1 cellular context compared by ENCODE assay signal in genomic region chr11:73376168-73376802, GRCh38.
TF ChIP-seq lines count a peak whose summit lies in the region.

TSS of gene RELT (plus strand) at chr11:73376399. CDS start at chr11:73389137, 12,738 bp downstream.

TF ChIP-seq in GM12878, 131 proteins besides CTCF, POLR2A, EP300 and RAD21 (continued from another document):
- TF ChIP-seq ZNF207 (IDR thresholded peaks at IDR 0.05; ENCODE audit: borderline replicate concordance) (peak; percentile 83), YY1 (IDR thresholded peaks at IDR 0.05; ENCODE audit: low read depth, low read length) (peak; percentile 77), SIN3A (IDR thresholded peaks at IDR 0.05; ENCODE audit: low read depth, low read length) (peak; percentile 72; the same call in 1 of the 2 replicates), CREM (IDR thresholded peaks at IDR 0.05; ENCODE audit: low read depth) (peak; percentile 55; the same call in 1 of the 2 replicates), ZNF687 (IDR thresholded peaks at IDR 0.05) (peak; percentile 89), MEF2A (IDR thresholded peaks at IDR 0.05; ENCODE audit: insufficient read depth, low read depth, low read length) (no peak), E2F4 (IDR thresholded peaks at IDR 0.05; ENCODE audit: low read depth, low read length) (0 out of 2 replicates have a peak, but pooled peaks have one; percentile 58), ATF3 (IDR thresholded peaks at IDR 0.05; ENCODE audit: borderline replicate concordance, extremely low read depth, low read depth, low read length) (no peak), BCLAF1 (IDR thresholded peaks at IDR 0.05) (peak; percentile 30; the same call in 1 of the 2 replicates), CHD1 (IDR thresholded peaks at IDR 0.05; ENCODE audit: low read depth, low read length) (0 out of 2 replicates have a peak, but pooled peaks have one; percentile 31), ZNF24 (IDR thresholded peaks at IDR 0.05) (peak; percentile 24; the same call in 1 of the 2 replicates), TBL1XR1 (IDR thresholded peaks at IDR 0.05; ENCODE audit: low read depth, low read length) (peak; percentile 16; the same call in 1 of the 2 replicates)
